ENCODE assay signal across 1 cellular context in genomic region chr1:74650561-74650960, GRCh38.
TF ChIP-seq lines count a peak whose summit lies in the region.

No MANE protein-coding gene starts in this region.

TF ChIP-seq in SK-N-SH, 30 proteins besides CTCF, POLR2A, EP300 and RAD21 (continued from another document):
- 0 out of 2 replicates have a peak, but pooled peaks have one; percentile 17 for TF ChIP-seq SIN3A (IDR thresholded peaks at IDR 0.05; ENCODE audit: borderline replicate concordance, low read depth, low read length)
- peak; percentile 48; the same call in 1 of the 2 replicates for TF ChIP-seq GABPA (IDR thresholded peaks at IDR 0.05; ENCODE audit: low read depth)
- TF ChIP-seq GATA2 (CRISPR knock-in tag; IDR thresholded peaks at IDR 0.05): no peak
- peak; percentile 43; the same call in 1 of the 2 replicates for TF ChIP-seq NFIC (IDR thresholded peaks at IDR 0.05; ENCODE audit: borderline replicate concordance)
- TF ChIP-seq FOSL2 (IDR thresholded peaks at IDR 0.05; ENCODE audit: borderline replicate concordance, low read depth): peak; percentile 58
- TF ChIP-seq TCF12 (IDR thresholded peaks at IDR 0.05): peak; percentile 77
- TF ChIP-seq USF2 (IDR thresholded peaks at IDR 0.05; ENCODE audit: borderline replicate concordance, low read depth, low read length): no peak
- no peak for TF ChIP-seq USF1 (IDR thresholded peaks at IDR 0.05; ENCODE audit: borderline replicate concordance, low read depth)
